In genomic region chr6:163260111-163260895, GRCh38 we compare ENCODE assay signal across 9 cellular contexts.
DNase-seq lines count a peak whose midpoint lies in the region; ATAC-seq, FAIRE-seq and TF ChIP-seq lines count a peak whose summit lies in the region.
"Had no signal": no experiment of that assay in that cellular context is flagged by ENCODE, and none has a peak within 500 bp of the region (broad histone marks: within the 10 kb centered on the region; RNA-seq: fewer than 3 reads in every experiment).

No MANE protein-coding gene starts in this region.

- H3K4me1 ChIP-seq in mammary epithelial cell (ENCODE audit: insufficient read depth, low read length) = no peaks in the 10 kb centered on the region
- H3K4me1 ChIP-seq in kidney (ENCODE audit: control insufficient read depth in 1 of 2, insufficient read depth in 1 of 2, low read depth in 1 of 2, low read length in 2 of 2) = peaks cover 0 to 5% of the 10 kb centered on the region in 2 donors

- H3K9me3 ChIP-seq in mammary epithelial cell (replicated peaks; ENCODE audit: insufficient read depth, low read length) (peaks cover 10% of the 10 kb centered on the region), kidney (ENCODE audit: control insufficient read depth in 1 of 2, low read length in 2 of 2) (no peaks in the 10 kb centered on the region)

- no peak for TF ChIP-seq CTCF in NB4 (IDR thresholded peaks at IDR 0.05; ENCODE audit: low read depth, low read length)
- no peak for TF ChIP-seq CTCF in mammary epithelial cell (conservative IDR thresholded peaks at IDR 0.05 in 1 of 2, IDR thresholded peaks at IDR 0.05 in 1 of 2; ENCODE audit: extremely low read depth in 1 of 2, insufficient read depth in 1 of 2, low read depth in 1 of 2, low read length in 2 of 2)
- TF ChIP-seq CTCF in kidney (IDR thresholded peaks at IDR 0.05; ENCODE audit: borderline replicate concordance, extremely low read depth, insufficient read depth) = no peak

- no peaks in the 10 kb centered on the region for H4K20me1 ChIP-seq in mammary epithelial cell (ENCODE audit: insufficient read depth, low read length)

- H3K27ac ChIP-seq in mammary epithelial cell (ENCODE audit: insufficient read depth, low read depth, low read length) (no peak overlapping the region), kidney (ENCODE audit: low read depth in 2 of 2, low read length in 2 of 2) (no peak overlapping the region), substantia nigra (ENCODE audit: low read depth, low read length, poor library complexity, severe bottlenecking) (peak overlapping the region; percentile 98)

- no TSS peak for BruUV-seq in mammary epithelial cell (replicated peaks; lab: Mats Ljungman, UMichigan)

- TF ChIP-seq POLR2A in NB4 (IDR thresholded peaks at IDR 0.05; ENCODE audit: extremely low read depth, insufficient read length) = no peak

- dilution Hi-C loops in mammary epithelial cell (cut with HindIII; ENCODE audit: low sequenced_read_pairs) = no loop called here

- H3K4me2 ChIP-seq in mammary epithelial cell (ENCODE audit: insufficient read depth, low read depth, low read length) = no peak overlapping the region

- no peak overlapping the region for H3K9ac ChIP-seq in mammary epithelial cell (ENCODE audit: insufficient read depth, low read length)
- H3K9ac ChIP-seq in kidney (ENCODE audit: low read length in 2 of 2) = peak overlapping the region in 1 of 2 donors; percentile 48

- FAIRE-seq in kidney (lab: Jason Lieb, UNC) = no peak

- ATAC-seq in HG03571 (IDR thresholded peaks at IDR 0.05; ENCODE audit: unreplicated experiment) = no peak
- no peak for ATAC-seq in GM19395 (IDR thresholded peaks at IDR 0.05; ENCODE audit: unreplicated experiment)

- intact Hi-C loops in mammary epithelial cell (cut with micrococcal nuclease) = loop anchor here (10.0 kb wide), 1 partner anchor 154 kb away; the partner anchor contains the start of gene QKI
- intact Hi-C loops in kidney (cut with DNase I) = no loop called here

- peak; percentile 43 for DNase-seq in NB4 (ENCODE audit: low read depth)
- DNase-seq in mammary epithelial cell = no peak
- no peak for DNase-seq in kidney
- peak in 38 of 49 donors; percentile 35 to 85 (median 70) for DNase-seq in substantia nigra (lab: John Stamatoyannopoulos, UW)
- DNase-seq in T-helper 2 cell = no peak
- DNase-seq: NCI-H510A; stimulated activated CD4-positive, alpha-beta T cell treated with anti-CD3 and anti-CD28 coated beads, Interleukin-1b, Interleukin-23, amount 100 ng/mL, for 48 hours had no signal

- H3K36me3 ChIP-seq in mammary epithelial cell (ENCODE audit: insufficient read depth, low read length) = no peaks in the 10 kb centered on the region
- H3K36me3 ChIP-seq in kidney (ENCODE audit: control insufficient read depth in 1 of 2, insufficient read depth in 2 of 2, low read length in 2 of 2) = no peaks in the 10 kb centered on the region

- H3K79me2 ChIP-seq in mammary epithelial cell (ENCODE audit: insufficient read depth, low read length) = no peaks in the 10 kb centered on the region

- in situ Hi-C loops in mammary epithelial cell (cut with MboI; ENCODE audit: low sequenced_read_pairs in 2 of 2) = no loop called here

- H3K4me3 ChIP-seq in NB4 (ENCODE audit: low read depth, low read length) (no peak overlapping the region), mammary epithelial cell (replicated peaks in 1 of 3; ENCODE audit: insufficient read depth in 1 of 3, low read depth in 2 of 3, low read length in 3 of 3) (no peak overlapping the region), kidney (ENCODE audit: low read length in 2 of 2) (peak overlapping the region; percentile 2 to 50)

- peak overlapping the region; percentile 20 for H2AFZ ChIP-seq in mammary epithelial cell (ENCODE audit: low read depth, low read length)

- H3K27me3 ChIP-seq in mammary epithelial cell (ENCODE audit: insufficient read depth, low read length) = no peaks in the 10 kb centered on the region

- WGBS in mammary epithelial cell (ENCODE audit: low coverage, missing lambda C conversion rate) = 6% methylated on average over 20 of the region's 21 CpGs

- CTCF ChIA-PET in mammary epithelial cell (lab: Charles Lee; ENCODE audit: low non-redundant PET) = no interaction called here

Comparison
In these comparisons a context has a peak if more than half of its experiments do, and no peak if none do; other contexts are left out.
1. DNase-seq: peak in NB4 (single experiment) and substantia nigra (38 of 49); none in mammary epithelial cell (single experiment), kidney (single experiment) and T-helper 2 cell (0 of 5).
2. H3K4me3 ChIP-seq: peak in kidney (2 of 2); none in NB4 (single experiment) and mammary epithelial cell (0 of 3).